In the genomic region with DNA sequence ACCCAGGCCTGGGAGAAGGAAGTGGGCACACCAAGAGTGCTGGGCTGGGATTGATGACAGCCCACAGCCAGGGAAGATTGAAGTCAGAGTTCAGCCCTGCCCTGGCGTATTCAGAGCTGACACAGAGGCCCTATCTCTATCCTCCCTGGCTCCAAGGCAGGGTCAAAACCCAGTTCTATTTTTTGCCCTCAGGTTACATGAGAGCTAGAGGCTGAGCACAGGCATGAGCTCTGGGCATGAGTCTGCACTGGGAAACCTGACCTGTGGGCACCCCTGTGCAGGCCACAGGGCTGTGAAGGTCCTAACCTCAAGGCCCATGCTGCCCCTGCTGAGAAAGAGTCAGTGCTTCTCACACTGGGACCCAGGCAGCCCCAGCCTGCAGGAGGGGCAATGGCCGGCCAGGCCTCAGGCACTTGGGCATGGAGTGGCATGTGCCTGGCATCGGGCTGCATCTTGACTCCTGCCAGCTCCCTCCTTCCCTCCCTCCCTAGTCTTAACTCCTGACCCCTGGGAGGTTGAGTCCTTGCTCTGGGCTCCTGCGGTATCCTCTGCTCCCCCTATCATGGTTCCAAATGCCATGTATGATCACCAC, we compare ENCODE assay signal across 18 cellular contexts. TPM values are rescaled to one million over a fixed set of nuclear protein-coding genes. Genes with fewer than 3 reads are reported as not detected.
DNase-seq lines count a peak whose midpoint lies in the region; ATAC-seq and TF ChIP-seq lines count a peak whose summit lies in the region.
"Had no signal": no experiment of that assay in that cellular context is flagged by ENCODE, and none has a peak within 500 bp of the region (broad histone marks: within the 10 kb centered on the region; RNA-seq: fewer than 3 reads in every experiment).

No MANE protein-coding gene starts in this region.

- ATAC-seq in activated CD8-positive, alpha-beta memory T cell treated with anti-CD3 and anti-CD28 coated beads, Interleukin-2, amount 10 ng/mL, durations not matched to agents 7 days and 5 days: no peak
- ATAC-seq in gastrocnemius medialis: peak; percentile 86 to 88
- no peak for ATAC-seq in left lung
- ATAC-seq: K562 had no signal

- H3K4me3 ChIP-seq in gastrocnemius medialis (no peak overlapping the region), left lung (no peak overlapping the region)
- H3K4me3 ChIP-seq: K562 had no signal

- CTCF ChIA-PET in activated CD8-positive, alpha-beta memory T cell treated with anti-CD3 and anti-CD28 coated beads, Interleukin-2, amount 10 ng/mL, durations not matched to agents 7 days and 5 days (lab: Charles Lee): interaction anchor here (1.6 to 2.9 kb wide), 2 partner anchors 8 to 114 kb away, joined by 5 to 10 read pairs; no protein-coding TSS in a partner anchor

- H3K27me3 ChIP-seq in gastrocnemius medialis: no peaks in the 10 kb centered on the region
- H3K27me3 ChIP-seq in left lung: peaks cover 0 to 9% of the 10 kb centered on the region in 2 donors

- H3K36me3 ChIP-seq in gastrocnemius medialis (no peaks in the 10 kb centered on the region), left lung (no peaks in the 10 kb centered on the region)

- H3K4me1 Mint-ChIP-seq in activated CD8-positive, alpha-beta memory T cell treated with anti-CD3 and anti-CD28 coated beads, Interleukin-2, amount 10 ng/mL, durations not matched to agents 7 days and 5 days: peaks cover 32% of the 10 kb centered on the region

- DNase-seq in activated CD8-positive, alpha-beta memory T cell treated with anti-CD3 and anti-CD28 coated beads, Interleukin-2, amount 10 ng/mL, durations not matched to agents 7 days and 5 days: no peak
- DNase-seq in activated CD8-positive, alpha-beta memory T cell treated with anti-CD3 and anti-CD28 coated beads for 24 hours: no peak
- no peak for DNase-seq in caudate nucleus (lab: John Stamatoyannopoulos, UW)
- peak; percentile 29 for DNase-seq in islet precursor cell
- peak; percentile 71 to 90 for DNase-seq in gastrocnemius medialis
- no peak for DNase-seq in left lung
- DNase-seq in medulla oblongata (ENCODE audit: extremely low spot score): no peak
- DNase-seq in anterior cingulate cortex (lab: John Stamatoyannopoulos, UW): no peak
- DNase-seq: AML-193, DMS79, HFFc6, NCI-H1105 treated with DMSO at 0.1 percent for 48 hours, NCI-H1694, NCI-H510A, NCI-H774 had no signal

- H3K4me1 ChIP-seq in gastrocnemius medialis (peaks cover 73% of the 10 kb centered on the region in 2 donors), left lung (peaks cover 16 to 19% of the 10 kb centered on the region in 2 donors)

- in situ Hi-C loops in gastrocnemius medialis (cut with MboI; ENCODE audit: low sequenced_read_pairs in 4 of 4): loop anchor here in 1 of 4 donors (25.0 kb wide), 1 partner anchor 271 kb away; no protein-coding TSS in a partner anchor

- TF ChIP-seq POLR2A in gastrocnemius medialis (IDR thresholded peaks at IDR 0.05): peak; percentile 32 to 54

- intact Hi-C loops in gastrocnemius medialis (cut with DNase I; ENCODE audit: low total_unique reads): no loop called here
- intact Hi-C loops in left lung (cut with DNase I): no loop called here

- H3K27ac Mint-ChIP-seq in activated CD8-positive, alpha-beta memory T cell treated with anti-CD3 and anti-CD28 coated beads, Interleukin-2, amount 10 ng/mL, durations not matched to agents 7 days and 5 days: peak overlapping the region; percentile 5
- H3K27ac Mint-ChIP-seq: HFFc6 had no signal

- TF ChIP-seq CTCF in gastrocnemius medialis (IDR thresholded peaks at IDR 0.05 in 4 of 5, conservative IDR thresholded peaks at IDR 0.05 in 1 of 5): no peak
- no peak for TF ChIP-seq CTCF in left lung (IDR thresholded peaks at IDR 0.05)

- no peaks in the 10 kb centered on the region for H3K9me3 Mint-ChIP-seq in activated CD8-positive, alpha-beta memory T cell treated with anti-CD3 and anti-CD28 coated beads, Interleukin-2, amount 10 ng/mL, durations not matched to agents 7 days and 5 days (ENCODE audit: low read depth)
- H3K9me3 Mint-ChIP-seq: HFFc6 had no signal

- no peaks in the 10 kb centered on the region for H3K27me3 Mint-ChIP-seq in activated CD8-positive, alpha-beta memory T cell treated with anti-CD3 and anti-CD28 coated beads, Interleukin-2, amount 10 ng/mL, durations not matched to agents 7 days and 5 days

- H3K9me3 ChIP-seq in gastrocnemius medialis (no peaks in the 10 kb centered on the region), left lung (no peaks in the 10 kb centered on the region)

- H3K36me3 Mint-ChIP-seq in activated CD8-positive, alpha-beta memory T cell treated with anti-CD3 and anti-CD28 coated beads, Interleukin-2, amount 10 ng/mL, durations not matched to agents 7 days and 5 days: peaks cover 11% of the 10 kb centered on the region

- H3K4me3 Mint-ChIP-seq in activated CD8-positive, alpha-beta memory T cell treated with anti-CD3 and anti-CD28 coated beads, Interleukin-2, amount 10 ng/mL, durations not matched to agents 7 days and 5 days: no peak overlapping the region
- H3K4me3 Mint-ChIP-seq: HFFc6 had no signal

- H3K27ac ChIP-seq in caudate nucleus (ENCODE audit: low read depth, low read length) (peak overlapping the region; percentile 26), gastrocnemius medialis (peak overlapping the region; percentile 95 to 99 (median 98)), left lung (no peak overlapping the region)
- H3K27ac ChIP-seq: 22Rv1, C4-2B had no signal

RNA-seq across cellular contexts. Expression of a gene that starts 5.4 kb away (rescaled TPM):
- 1 to 10 TPM; 3.8 to 5.0 TPM for total RNA-seq in activated CD8-positive, alpha-beta memory T cell treated with anti-CD3 and anti-CD28 coated beads, Interleukin-2, amount 10 ng/mL, durations not matched to agents 7 days and 5 days
- total RNA-seq in gastrocnemius medialis (10 to 100 TPM in 2 of 4 donors, 1 to 10 TPM in 2; 8.5 to 19.3 (median 10.9) TPM), left lung (1 to 10 TPM; 3.1 to 3.8 TPM)

RNA-seq across cellular contexts. Expression of a gene that starts 26.7 kb away (rescaled TPM):
- 10 to 100 TPM in 1 of 2 experiments, 1 to 10 TPM in 1; 9.2 to 11.6 TPM for total RNA-seq in activated CD8-positive, alpha-beta memory T cell treated with anti-CD3 and anti-CD28 coated beads, Interleukin-2, amount 10 ng/mL, durations not matched to agents 7 days and 5 days
- 1 to 10 TPM in 3 of 4 donors, under 1 TPM in 1; 0.82 to 4.3 (median 2.0) TPM for total RNA-seq in gastrocnemius medialis
- total RNA-seq in left lung: 10 to 100 TPM; 16.2 to 23.9 TPM

RNA-seq across cellular contexts. Expression of a gene that starts 34.0 kb away (rescaled TPM):
- total RNA-seq in activated CD8-positive, alpha-beta memory T cell treated with anti-CD3 and anti-CD28 coated beads, Interleukin-2, amount 10 ng/mL, durations not matched to agents 7 days and 5 days: under 1 TPM; 0.19 to 0.41 TPM
- 10 to 100 TPM in 3 of 4 donors, 1 to 10 TPM in 1; 5.1 to 12.8 (median 11.7) TPM for total RNA-seq in gastrocnemius medialis
- total RNA-seq in left lung: 10 to 100 TPM; 48.0 to 57.6 TPM

RNA-seq across cellular contexts. Expression of a gene that starts 49.2 kb away (rescaled TPM):
- total RNA-seq in activated CD8-positive, alpha-beta memory T cell treated with anti-CD3 and anti-CD28 coated beads, Interleukin-2, amount 10 ng/mL, durations not matched to agents 7 days and 5 days: 10 to 100 TPM; 56.2 to 91.5 TPM
- total RNA-seq in gastrocnemius medialis (10 to 100 TPM; 56.3 to 72.0 (median 65.8) TPM), left lung (10 to 100 TPM; 45.2 to 67.7 TPM)

RNA-seq across cellular contexts. Expression of a gene that starts 53.7 kb away (rescaled TPM):
- total RNA-seq in activated CD8-positive, alpha-beta memory T cell treated with anti-CD3 and anti-CD28 coated beads, Interleukin-2, amount 10 ng/mL, durations not matched to agents 7 days and 5 days: 1 to 10 TPM; 1.7 to 4.3 TPM
- total RNA-seq in gastrocnemius medialis: 1 to 10 TPM; 2.8 to 4.3 (median 3.0) TPM
- total RNA-seq in left lung: 1 to 10 TPM; 4.0 to 4.2 TPM

Comparison
In these comparisons a context has a peak if more than half of its experiments do, and no peak if none do; other contexts are left out.
1. ATAC-seq: peak in gastrocnemius medialis (2 of 2); none in activated CD8-positive, alpha-beta memory T cell treated with anti-CD3 and anti-CD28 coated beads, Interleukin-2, amount 10 ng/mL, durations not matched to agents 7 days and 5 days (single experiment) and left lung (single experiment).
2. DNase-seq: peak in islet precursor cell (single experiment) and gastrocnemius medialis (2 of 2); none in activated CD8-positive, alpha-beta memory T cell treated with anti-CD3 and anti-CD28 coated beads, Interleukin-2, amount 10 ng/mL, durations not matched to agents 7 days and 5 days (single experiment), activated CD8-positive, alpha-beta memory T cell treated with anti-CD3 and anti-CD28 coated beads for 24 hours (single experiment), caudate nucleus (0 of 61), left lung (0 of 2), medulla oblongata (single experiment) and anterior cingulate cortex (0 of 58).
3. H3K27ac ChIP-seq: peak in caudate nucleus (single experiment) and gastrocnemius medialis (4 of 4); none in left lung (0 of 2).
4. RNA of a gene that starts 34.0 kb away (total RNA-seq): 48.0 to 57.6 TPM in left lung and 5.1 to 12.8 TPM in gastrocnemius medialis; 0.19 to 0.41 TPM in activated CD8-positive, alpha-beta memory T cell treated with anti-CD3 and anti-CD28 coated beads, Interleukin-2, amount 10 ng/mL, durations not matched to agents 7 days and 5 days; every median in the first group is over 4 times any median in the second.